Comparison of ENCODE assay signal across 19 cellular contexts in genomic region chr2:241548451-241548835, GRCh38.
"Had no signal": no experiment of that assay in that cellular context is flagged by ENCODE, and none has a peak within 500 bp of the region (broad histone marks: within the 10 kb centered on the region; RNA-seq: fewer than 3 reads in every experiment).

No MANE protein-coding gene starts in this region.

- H3K27ac ChIP-seq: coronary artery, dorsolateral prefrontal cortex, pancreas, tibial artery, upper lobe of right lung, vagina had no signal

- H3K4me3 ChIP-seq: coronary artery, dorsolateral prefrontal cortex, pancreas, tibial artery, upper lobe of right lung, vagina had no signal

- H3K4me1 ChIP-seq: pancreas had no signal

- ATAC-seq: left lobe of liver; pancreas; right cardiac atrium; stimulated activated memory B cell treated with anti-CD40 and anti-IgM and Interleukin-4, amounts not matched to agents 10 μg/mL and 1 μg/mL and 100 μg/mL, for 72 hours; upper lobe of right lung had no signal

- FAIRE-seq: pancreas had no signal

- H3K27me3 ChIP-seq: pancreas, upper lobe of right lung, vagina had no signal

- H3K36me3 ChIP-seq: pancreas, tibial artery, upper lobe of right lung, vagina had no signal

- DNase-seq: dorsolateral prefrontal cortex; effector CD8-positive, alpha-beta T cell; foreskin melanocyte; head of caudate nucleus; hippocampal formation; kidney glomerular epithelial cell; midbrain; naive B cell; stimulated activated CD4-positive, alpha-beta T cell treated with anti-CD3 and anti-CD28 coated beads, Interleukin-15, amount 100 ng/mL, for 24 hours; stimulated activated CD4-positive, alpha-beta T cell treated with anti-CD3 and anti-CD28 coated beads, Interleukin-1b, Interleukin-23, amount 100 ng/mL, for 48 hours; stimulated activated CD4-positive, alpha-beta T cell treated with anti-CD3 and anti-CD28 coated beads, Interleukin-4, amount 100 ng/mL, for 24 hours; tibial artery; upper lobe of right lung had no signal

- H3K9me3 ChIP-seq: pancreas, tibial artery, upper lobe of right lung, vagina had no signal
